Comparison of ENCODE assay signal across 13 cellular contexts in the genomic region with DNA sequence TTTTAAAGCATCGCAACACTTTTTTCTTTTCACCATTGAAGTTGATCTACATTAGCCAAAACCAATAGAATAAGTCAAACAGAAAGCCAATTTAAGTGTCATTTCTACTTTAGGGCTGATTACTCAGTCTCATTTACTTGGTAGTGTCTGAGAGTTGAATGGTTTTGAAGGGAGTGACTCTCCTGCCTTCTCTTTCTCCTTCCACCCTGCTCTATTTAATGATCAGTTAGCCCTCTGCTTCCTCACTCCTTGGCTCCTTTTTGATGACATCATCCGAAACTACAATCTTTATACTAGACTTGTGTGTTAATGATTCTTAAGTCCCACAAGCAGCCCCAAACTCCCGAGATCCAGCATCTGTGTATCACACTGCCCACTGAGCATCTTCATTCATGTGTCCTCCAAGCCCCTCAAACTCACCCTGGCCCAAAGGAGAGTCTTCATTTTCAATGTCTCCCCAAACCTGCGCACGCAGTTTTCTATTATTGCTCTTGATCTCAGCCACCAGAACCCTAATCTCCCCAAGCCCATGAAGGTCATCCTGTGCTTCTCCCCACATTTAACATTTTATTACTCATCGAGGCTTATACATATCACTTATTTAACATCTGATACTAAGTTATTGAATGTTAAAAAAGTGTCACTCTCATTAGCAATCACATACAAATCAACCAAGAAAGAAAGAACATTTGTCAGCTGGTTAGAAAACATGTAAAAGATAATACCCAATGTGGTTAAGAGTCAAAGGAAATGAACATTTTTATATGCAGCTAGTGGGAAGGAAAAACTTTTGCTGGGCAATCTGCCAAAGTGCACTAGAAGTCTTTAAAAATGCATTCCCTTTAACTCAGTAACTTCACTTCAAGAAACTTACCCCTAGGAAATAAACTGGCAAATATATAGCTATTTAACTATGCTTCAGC. TPM values are rescaled to one million over a fixed set of nuclear protein-coding genes. Genes with fewer than 3 reads are reported as not detected.
DNase-seq lines count a peak whose midpoint lies in the region; ATAC-seq and TF ChIP-seq lines count a peak whose summit lies in the region.
"Had no signal": no experiment of that assay in that cellular context is flagged by ENCODE, and none has a peak within 500 bp of the region (broad histone marks: within the 10 kb centered on the region; RNA-seq: fewer than 3 reads in every experiment).

No MANE protein-coding gene starts in this region.

- peaks cover 2% of the 10 kb centered on the region for H3K27me3 ChIP-seq in mammary epithelial cell (ENCODE audit: insufficient read depth, low read length)
- H3K27me3 ChIP-seq: esophagus muscularis mucosa had no signal

- H3K4me3 ChIP-seq in AG10803 (ENCODE audit: low read length) (no peak overlapping the region), mammary epithelial cell (replicated peaks in 1 of 3; ENCODE audit: insufficient read depth in 1 of 3, low read depth in 2 of 3, low read length in 3 of 3) (no peak overlapping the region)
- H3K4me3 ChIP-seq: esophagus muscularis mucosa had no signal

- CTCF ChIA-PET in mammary epithelial cell (lab: Charles Lee; ENCODE audit: low non-redundant PET): no interaction called here

- DNase-seq in AG10803 (ENCODE audit: low read depth) (peak; percentile 54), mammary epithelial cell (peak; percentile 15), mesothelial cell of epicardium (ENCODE audit: low spot score in 2 of 2, unreplicated experiment in 2 of 2) (no peak), putamen (ENCODE audit: low spot score) (no peak), NCI-H146 treated with DMSO at 0.1 percent for 48 hours (lab: John Stamatoyannopoulos, UW; ENCODE audit: unreplicated experiment) (no peak)
- no peak for DNase-seq in activated effector memory CD4-positive, alpha-beta T cell treated with anti-CD3 and anti-CD28 coated beads, Interleukin-2, amount 50 U/mL, for 16 hours
- DNase-seq: activated B cell treated with CpG ODN at 0.5 μM for 24 hours; activated naive CD8-positive, alpha-beta T cell treated with anti-CD3 and anti-CD28 coated beads, Interleukin-2, amount 10 ng/mL, durations not matched to agents 7 days and 5 days; NCI-H146; substantia nigra had no signal

- no peak overlapping the region for H3K9ac ChIP-seq in mammary epithelial cell (ENCODE audit: insufficient read depth, low read length)

- no peaks in the 10 kb centered on the region for H3K27me3 Mint-ChIP-seq in mesothelial cell of epicardium (ENCODE audit: low read depth)

- ATAC-seq in HG02798 (IDR thresholded peaks at IDR 0.05; ENCODE audit: poor library complexity, unreplicated experiment) (peak; percentile 34), GM18517 (IDR thresholded peaks at IDR 0.05; ENCODE audit: unreplicated experiment) (no peak)

- dilution Hi-C loops in mammary epithelial cell (cut with HindIII; ENCODE audit: low sequenced_read_pairs): no loop called here

- no peaks in the 10 kb centered on the region for H3K9me3 Mint-ChIP-seq in mesothelial cell of epicardium
- H3K9me3 Mint-ChIP-seq: activated B cell treated with CpG ODN at 0.5 μM for 24 hours had no signal

- H3K36me3 Mint-ChIP-seq in mesothelial cell of epicardium: no peaks in the 10 kb centered on the region
- H3K36me3 Mint-ChIP-seq: activated naive CD8-positive, alpha-beta T cell treated with anti-CD3 and anti-CD28 coated beads, Interleukin-2, amount 10 ng/mL, durations not matched to agents 7 days and 5 days had no signal

- no peaks in the 10 kb centered on the region for H3K79me2 ChIP-seq in mammary epithelial cell (ENCODE audit: insufficient read depth, low read length)

- H3K4me2 ChIP-seq in mammary epithelial cell (ENCODE audit: insufficient read depth, low read depth, low read length): no peak overlapping the region

- in situ Hi-C loops in mammary epithelial cell (cut with MboI; ENCODE audit: low sequenced_read_pairs in 2 of 2): no loop called here

- no peaks in the 10 kb centered on the region for H3K4me1 ChIP-seq in mammary epithelial cell (ENCODE audit: insufficient read depth, low read length)

- H3K4me3 Mint-ChIP-seq in mesothelial cell of epicardium: no peak overlapping the region
- H3K4me3 Mint-ChIP-seq: activated B cell treated with CpG ODN at 0.5 μM for 24 hours; activated naive CD8-positive, alpha-beta T cell treated with anti-CD3 and anti-CD28 coated beads, Interleukin-2, amount 10 ng/mL, durations not matched to agents 7 days and 5 days had no signal

- WGBS in mammary epithelial cell (ENCODE audit: low coverage, missing lambda C conversion rate): 75% methylated on average over 6 of the region's 6 CpGs

- H3K9me3 ChIP-seq in mammary epithelial cell (replicated peaks; ENCODE audit: insufficient read depth, low read length): no peaks in the 10 kb centered on the region
- H3K9me3 ChIP-seq: esophagus muscularis mucosa had no signal

- intact Hi-C loops in mammary epithelial cell (cut with micrococcal nuclease): no loop called here

- H4K20me1 ChIP-seq in mammary epithelial cell (ENCODE audit: insufficient read depth, low read length): no peaks in the 10 kb centered on the region

- TF ChIP-seq CTCF in AG10803 (conservative IDR thresholded peaks at IDR 0.05; ENCODE audit: low read length) (no peak), mammary epithelial cell (conservative IDR thresholded peaks at IDR 0.05 in 1 of 2, IDR thresholded peaks at IDR 0.05 in 1 of 2; ENCODE audit: extremely low read depth in 1 of 2, insufficient read depth in 1 of 2, low read depth in 1 of 2, low read length in 2 of 2) (no peak), mesothelial cell of epicardium (IDR thresholded peaks at IDR 0.05; ENCODE audit: unreplicated experiment) (no peak)

- peaks cover 24% of the 10 kb centered on the region for H3K4me1 Mint-ChIP-seq in mesothelial cell of epicardium
- H3K4me1 Mint-ChIP-seq: activated B cell treated with CpG ODN at 0.5 μM for 24 hours had no signal

- peak overlapping the region; percentile 41 for H3K27ac Mint-ChIP-seq in mesothelial cell of epicardium
- H3K27ac Mint-ChIP-seq: activated B cell treated with CpG ODN at 0.5 μM for 24 hours; activated naive CD8-positive, alpha-beta T cell treated with anti-CD3 and anti-CD28 coated beads, Interleukin-2, amount 10 ng/mL, durations not matched to agents 7 days and 5 days had no signal

- H2AFZ ChIP-seq in mammary epithelial cell (ENCODE audit: low read depth, low read length): no peak overlapping the region

- BruUV-seq in mammary epithelial cell (replicated peaks; lab: Mats Ljungman, UMichigan): no TSS peak

- no peaks in the 10 kb centered on the region for H3K36me3 ChIP-seq in mammary epithelial cell (ENCODE audit: insufficient read depth, low read length)
- H3K36me3 ChIP-seq: esophagus muscularis mucosa had no signal

- no peak overlapping the region for H3K27ac ChIP-seq in mammary epithelial cell (ENCODE audit: insufficient read depth, low read depth, low read length)
- H3K27ac ChIP-seq: esophagus muscularis mucosa had no signal

RNA-seq across cellular contexts. Expression of gene ARGLU1, which starts 32.2 kb away (rescaled TPM):
- 10 to 100 TPM; 37.8 to 84.0 TPM for total RNA-seq in mammary epithelial cell
- polyA plus RNA-seq in mammary epithelial cell: 21.3 TPM
- 2.6 TPM for polyA minus RNA-seq in mammary epithelial cell
- 231 to 235 TPM (median 233 TPM) in 3 replicates for total RNA-seq in mesothelial cell of epicardium

Comparison
In these comparisons a context has a peak if more than half of its experiments do, and no peak if none do; other contexts are left out.
1. DNase-seq: peak in AG10803 (single experiment) and mammary epithelial cell (single experiment); none in mesothelial cell of epicardium (0 of 2), activated effector memory CD4-positive, alpha-beta T cell treated with anti-CD3 and anti-CD28 coated beads, Interleukin-2, amount 50 U/mL, for 16 hours (single experiment), putamen (single experiment) and NCI-H146 treated with DMSO at 0.1 percent for 48 hours (single experiment).